10 cellular contexts compared by ENCODE assay signal in genomic region chr17:41692722-41693521, GRCh38. TPM values are rescaled to one million over a fixed set of nuclear protein-coding genes. Genes with fewer than 3 reads are reported as not detected.
DNase-seq lines count a peak whose midpoint lies in the region; ATAC-seq and TF ChIP-seq lines count a peak whose summit lies in the region.
"Had no signal": no experiment of that assay in that cellular context is flagged by ENCODE, and none has a peak within 500 bp of the region (broad histone marks: within the 10 kb centered on the region; RNA-seq: fewer than 3 reads in every experiment).

No MANE protein-coding gene starts in this region.

- no peak overlapping the region for H2BK5ac ChIP-seq in trophoblast cell (ENCODE audit: low read depth, low read length, poor library complexity)

- H2BK12ac ChIP-seq in trophoblast cell (ENCODE audit: low read length) = no peak overlapping the region

- H3K4ac ChIP-seq in trophoblast cell (ENCODE audit: low read depth, low read length) = no peak overlapping the region

- no peak overlapping the region for H2AFZ ChIP-seq in trophoblast cell (ENCODE audit: insufficient read depth, low read length, poor library complexity)

- H3K9ac ChIP-seq in SK-N-MC (ENCODE audit: insufficient read length) = no peak overlapping the region
- H3K9ac ChIP-seq in trophoblast cell (ENCODE audit: low read length) = no peak overlapping the region

- intact Hi-C loops in head of caudate nucleus (cut with DNase I) = no loop called here

- H4K91ac ChIP-seq in trophoblast cell (ENCODE audit: low read depth, low read length) = no peak overlapping the region

- H2BK120ac ChIP-seq in trophoblast cell (ENCODE audit: insufficient read depth, low read length, poor library complexity) = no peak overlapping the region

- H3K27me3 ChIP-seq in trophoblast cell (ENCODE audit: insufficient read depth, low read length) = no peaks in the 10 kb centered on the region
- H3K27me3 ChIP-seq: colonic mucosa, tibial artery had no signal

- H4K8ac ChIP-seq in trophoblast cell (ENCODE audit: low read depth, low read length) = no peak overlapping the region

- no peaks in the 10 kb centered on the region for H3K4me1 ChIP-seq in trophoblast cell (ENCODE audit: control insufficient read depth in 1 of 2, insufficient read depth in 2 of 2, low read length in 2 of 2)

- H3K9me3 ChIP-seq in SK-N-MC (ENCODE audit: low read depth, low read length) (no peaks in the 10 kb centered on the region), trophoblast cell (ENCODE audit: insufficient read depth, low read depth, low read length) (no peaks in the 10 kb centered on the region)
- H3K9me3 ChIP-seq: colonic mucosa, tibial artery had no signal

- H3K79me2 ChIP-seq in trophoblast cell (ENCODE audit: control insufficient read depth, insufficient read depth, low read length, poor library complexity) = peaks cover 5% of the 10 kb centered on the region

- no peak overlapping the region for H2AK5ac ChIP-seq in trophoblast cell (ENCODE audit: low read length)

- H3K27ac ChIP-seq in SK-N-MC (peak overlapping the region; percentile 97), trophoblast cell (ENCODE audit: low read depth, low read length) (no peak overlapping the region)
- H3K27ac ChIP-seq: colonic mucosa, tibial artery had no signal

- WGBS in trophoblast cell (ENCODE audit: extremely low coverage, insufficient coverage, insufficient read length) = no CpG with 5 or more reads among the region's 11 CpGs

- H3K4me2 ChIP-seq in trophoblast cell (ENCODE audit: low read length) = no peak overlapping the region

- H3K4me3 ChIP-seq in SK-N-MC (no peak overlapping the region), cardiac fibroblast (replicated peaks in 1 of 2; ENCODE audit: low read depth in 2 of 2, low read length in 2 of 2) (no peak overlapping the region), trophoblast cell (ENCODE audit: low read depth, low read length) (no peak overlapping the region)
- H3K4me3 ChIP-seq: colonic mucosa, tibial artery had no signal

- no peak for ATAC-seq in HG02840 (IDR thresholded peaks at IDR 0.05; ENCODE audit: low FRiP score, unreplicated experiment)

- no peak overlapping the region for H4K12ac ChIP-seq in trophoblast cell (ENCODE audit: low read depth, low read length)

- TF ChIP-seq CTCF in cardiac fibroblast (IDR thresholded peaks at IDR 0.05; ENCODE audit: low read depth, low read length) = no peak

- H3K14ac ChIP-seq in trophoblast cell (ENCODE audit: low read length) = no peak overlapping the region

- H3K36me3 ChIP-seq in SK-N-MC (ENCODE audit: insufficient read depth, low read length) (peaks cover 51% of the 10 kb centered on the region), trophoblast cell (ENCODE audit: control insufficient read depth in 1 of 2, insufficient read depth in 2 of 2, low read length in 2 of 2) (peaks cover 30 to 56% of the 10 kb centered on the region in 2 experiments)

- DNase-seq in DMS53 (lab: John Stamatoyannopoulos, UW) = peak; percentile 54
- DNase-seq in DMS53 treated with DMSO at 0.1 percent for 48 hours (lab: John Stamatoyannopoulos, UW; ENCODE audit: unreplicated experiment) = no peak
- no peak for DNase-seq in SK-N-MC (ENCODE audit: low read depth, low spot score)
- DNase-seq in cardiac fibroblast (ENCODE audit: low read depth in 2 of 2) = peak; percentile 31 to 43
- DNase-seq in trophoblast cell = peak; percentile 59 to 79
- DNase-seq in head of caudate nucleus = no peak
- DNase-seq in NCI-H2081 treated with DMSO at 0.1 percent for 48 hours (lab: John Stamatoyannopoulos, UW) = no peak
- DNase-seq: colonic mucosa, tibial artery had no signal

- no peak overlapping the region for H3K18ac ChIP-seq in trophoblast cell (ENCODE audit: low read length)

- H3K23ac ChIP-seq in trophoblast cell (ENCODE audit: low read length) = no peak overlapping the region

- peaks cover 11% of the 10 kb centered on the region for H3K79me1 ChIP-seq in trophoblast cell (ENCODE audit: low read length)

RNA-seq across cellular contexts. Expression of gene EIF1, which starts 4.2 kb away (rescaled TPM):
- polyA plus RNA-seq in trophoblast cell (2013) = 905 and 911 TPM in 2 replicates

RNA-seq across cellular contexts. Expression of gene GAST, which starts 19.2 kb away (rescaled TPM):
- polyA plus RNA-seq in trophoblast cell (2013) = 25.4 and 27.3 TPM in 2 replicates

RNA-seq across cellular contexts. Expression of gene HAP1, which starts 41.5 kb away (rescaled TPM):
- 14.5 and 20.7 TPM in 2 replicates for polyA plus RNA-seq in trophoblast cell (2013)

Comparison
In these comparisons a context has a peak if more than half of its experiments do, and no peak if none do; other contexts are left out.
1. DNase-seq: peak in DMS53 (single experiment), cardiac fibroblast (2 of 2) and trophoblast cell (2 of 2); none in DMS53 treated with DMSO at 0.1 percent for 48 hours (single experiment), SK-N-MC (single experiment), head of caudate nucleus (0 of 42) and NCI-H2081 treated with DMSO at 0.1 percent for 48 hours (single experiment).